In genomic region chr17:27526603-27527002, GRCh38 we compare ENCODE assay signal across 1 cellular context.
TF ChIP-seq lines count a peak whose summit lies in the region.

No MANE protein-coding gene starts in this region.

TF ChIP-seq in K562, 482 proteins besides CTCF, POLR2A, EP300 and RAD21 (continued from another document and continues in another):
- TF ChIP-seq, protein P1, sequence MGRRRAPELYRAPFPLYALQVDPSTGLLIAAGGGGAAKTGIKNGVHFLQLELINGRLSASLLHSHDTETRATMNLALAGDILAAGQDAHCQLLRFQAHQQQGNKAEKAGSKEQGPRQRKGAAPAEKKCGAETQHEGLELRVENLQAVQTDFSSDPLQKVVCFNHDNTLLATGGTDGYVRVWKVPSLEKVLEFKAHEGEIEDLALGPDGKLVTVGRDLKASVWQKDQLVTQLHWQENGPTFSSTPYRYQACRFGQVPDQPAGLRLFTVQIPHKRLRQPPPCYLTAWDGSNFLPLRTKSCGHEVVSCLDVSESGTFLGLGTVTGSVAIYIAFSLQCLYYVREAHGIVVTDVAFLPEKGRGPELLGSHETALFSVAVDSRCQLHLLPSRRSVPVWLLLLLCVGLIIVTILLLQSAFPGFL (CRISPR knock-in tag; IDR thresholded peaks at IDR 0.05) = no peak
- TF ChIP-seq ZNF717 (CRISPR knock-in tag; IDR thresholded peaks at IDR 0.05) (no peak), SRSF1 (IDR thresholded peaks at IDR 0.05; ENCODE audit: low read depth, low read length) (no peak), ZNF79 (CRISPR knock-in tag; IDR thresholded peaks at IDR 0.05; ENCODE audit: low read depth) (no peak), E2F5 (CRISPR knock-in tag; IDR thresholded peaks at IDR 0.05) (no peak), ELF4 (CRISPR knock-in tag; IDR thresholded peaks at IDR 0.05) (no peak), CAMTA2 (CRISPR knock-in tag; conservative IDR thresholded peaks at IDR 0.05) (no peak), E2F6 (IDR thresholded peaks at IDR 0.05; ENCODE audit: borderline replicate concordance in 1 of 2, extremely low read depth in 1 of 2, insufficient read depth in 1 of 2, insufficient read length in 1 of 2, low read depth in 1 of 2, low read length in 1 of 2, poor library complexity in 1 of 2, severe bottlenecking in 1 of 2) (peak in 1 of 2 experiments; percentile 39), EZH2 (IDR thresholded peaks at IDR 0.05; ENCODE audit: borderline replicate concordance, low read depth, low read length) (no peak), BRF2 (IDR thresholded peaks at IDR 0.05; ENCODE audit: borderline replicate concordance, insufficient read depth, insufficient read length) (no peak), ZBTB43 (CRISPR knock-in tag; IDR thresholded peaks at IDR 0.05) (no peak), DACH1 (IDR thresholded peaks at IDR 0.05; ENCODE audit: partially characterized antibody) (no peak), ZBTB49 (CRISPR knock-in tag; IDR thresholded peaks at IDR 0.05; ENCODE audit: borderline replicate concordance) (no peak), ZNF165 (CRISPR knock-in tag; IDR thresholded peaks at IDR 0.05; ENCODE audit: borderline replicate concordance) (no peak), ID3 (CRISPR knock-in tag; IDR thresholded peaks at IDR 0.05) (no peak), ID3 (tag; IDR thresholded peaks at IDR 0.05) (no peak), MTA2 (IDR thresholded peaks at IDR 0.05; ENCODE audit: low read depth) (no peak), RBM15 (IDR thresholded peaks at IDR 0.05; ENCODE audit: insufficient read depth, low read length) (no peak), SREBF1 (IDR thresholded peaks at IDR 0.05; ENCODE audit: borderline replicate concordance, low read depth, low read length) (no peak), MNT (conservative IDR thresholded peaks at IDR 0.05) (peak; percentile 97 to 99), ATF7 (IDR thresholded peaks at IDR 0.05) (peak; percentile 69), FOXA1 (IDR thresholded peaks at IDR 0.05; ENCODE audit: borderline replicate concordance) (no peak), ESRRA (IDR thresholded peaks at IDR 0.05; ENCODE audit: borderline replicate concordance, low read depth) (0 out of 2 replicates have a peak, but pooled peaks have one; percentile 31), PTBP1 (IDR thresholded peaks at IDR 0.05; ENCODE audit: low read depth, low read length) (no peak), SP2 (IDR thresholded peaks at IDR 0.05; ENCODE audit: extremely low read depth, low read depth, low read length, poor library complexity, severe bottlenecking) (no peak), MAFF (IDR thresholded peaks at IDR 0.05; ENCODE audit: low read length) (no peak), HDAC2 (IDR thresholded peaks at IDR 0.05) (no peak), BRD9 (IDR thresholded peaks at IDR 0.05; ENCODE audit: low read depth, partially characterized antibody) (no peak), RNF219 (CRISPR knock-in tag; IDR thresholded peaks at IDR 0.05) (no peak), ZBTB5 (IDR thresholded peaks at IDR 0.05) (no peak), RBM22 (IDR thresholded peaks at IDR 0.05; ENCODE audit: low read depth, low read length, poor library complexity, severe bottlenecking) (no peak), ILF3 (IDR thresholded peaks at IDR 0.05; ENCODE audit: borderline replicate concordance) (no peak)
- TF ChIP-seq, protein P2, sequence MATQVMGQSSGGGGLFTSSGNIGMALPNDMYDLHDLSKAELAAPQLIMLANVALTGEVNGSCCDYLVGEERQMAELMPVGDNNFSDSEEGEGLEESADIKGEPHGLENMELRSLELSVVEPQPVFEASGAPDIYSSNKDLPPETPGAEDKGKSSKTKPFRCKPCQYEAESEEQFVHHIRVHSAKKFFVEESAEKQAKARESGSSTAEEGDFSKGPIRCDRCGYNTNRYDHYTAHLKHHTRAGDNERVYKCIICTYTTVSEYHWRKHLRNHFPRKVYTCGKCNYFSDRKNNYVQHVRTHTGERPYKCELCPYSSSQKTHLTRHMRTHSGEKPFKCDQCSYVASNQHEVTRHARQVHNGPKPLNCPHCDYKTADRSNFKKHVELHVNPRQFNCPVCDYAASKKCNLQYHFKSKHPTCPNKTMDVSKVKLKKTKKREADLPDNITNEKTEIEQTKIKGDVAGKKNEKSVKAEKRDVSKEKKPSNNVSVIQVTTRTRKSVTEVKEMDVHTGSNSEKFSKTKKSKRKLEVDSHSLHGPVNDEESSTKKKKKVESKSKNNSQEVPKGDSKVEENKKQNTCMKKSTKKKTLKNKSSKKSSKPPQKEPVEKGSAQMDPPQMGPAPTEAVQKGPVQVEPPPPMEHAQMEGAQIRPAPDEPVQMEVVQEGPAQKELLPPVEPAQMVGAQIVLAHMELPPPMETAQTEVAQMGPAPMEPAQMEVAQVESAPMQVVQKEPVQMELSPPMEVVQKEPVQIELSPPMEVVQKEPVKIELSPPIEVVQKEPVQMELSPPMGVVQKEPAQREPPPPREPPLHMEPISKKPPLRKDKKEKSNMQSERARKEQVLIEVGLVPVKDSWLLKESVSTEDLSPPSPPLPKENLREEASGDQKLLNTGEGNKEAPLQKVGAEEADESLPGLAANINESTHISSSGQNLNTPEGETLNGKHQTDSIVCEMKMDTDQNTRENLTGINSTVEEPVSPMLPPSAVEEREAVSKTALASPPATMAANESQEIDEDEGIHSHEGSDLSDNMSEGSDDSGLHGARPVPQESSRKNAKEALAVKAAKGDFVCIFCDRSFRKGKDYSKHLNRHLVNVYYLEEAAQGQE (CRISPR knock-in tag; IDR thresholded peaks at IDR 0.05; ENCODE audit: low read depth) = no peak
- TF ChIP-seq, protein P3, sequence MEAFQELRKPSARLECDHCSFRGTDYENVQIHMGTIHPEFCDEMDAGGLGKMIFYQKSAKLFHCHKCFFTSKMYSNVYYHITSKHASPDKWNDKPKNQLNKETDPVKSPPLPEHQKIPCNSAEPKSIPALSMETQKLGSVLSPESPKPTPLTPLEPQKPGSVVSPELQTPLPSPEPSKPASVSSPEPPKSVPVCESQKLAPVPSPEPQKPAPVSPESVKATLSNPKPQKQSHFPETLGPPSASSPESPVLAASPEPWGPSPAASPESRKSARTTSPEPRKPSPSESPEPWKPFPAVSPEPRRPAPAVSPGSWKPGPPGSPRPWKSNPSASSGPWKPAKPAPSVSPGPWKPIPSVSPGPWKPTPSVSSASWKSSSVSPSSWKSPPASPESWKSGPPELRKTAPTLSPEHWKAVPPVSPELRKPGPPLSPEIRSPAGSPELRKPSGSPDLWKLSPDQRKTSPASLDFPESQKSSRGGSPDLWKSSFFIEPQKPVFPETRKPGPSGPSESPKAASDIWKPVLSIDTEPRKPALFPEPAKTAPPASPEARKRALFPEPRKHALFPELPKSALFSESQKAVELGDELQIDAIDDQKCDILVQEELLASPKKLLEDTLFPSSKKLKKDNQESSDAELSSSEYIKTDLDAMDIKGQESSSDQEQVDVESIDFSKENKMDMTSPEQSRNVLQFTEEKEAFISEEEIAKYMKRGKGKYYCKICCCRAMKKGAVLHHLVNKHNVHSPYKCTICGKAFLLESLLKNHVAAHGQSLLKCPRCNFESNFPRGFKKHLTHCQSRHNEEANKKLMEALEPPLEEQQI (IDR thresholded peaks at IDR 0.05) = no peak
